Comparison of ENCODE assay signal across 6 cellular contexts in the genomic region with DNA sequence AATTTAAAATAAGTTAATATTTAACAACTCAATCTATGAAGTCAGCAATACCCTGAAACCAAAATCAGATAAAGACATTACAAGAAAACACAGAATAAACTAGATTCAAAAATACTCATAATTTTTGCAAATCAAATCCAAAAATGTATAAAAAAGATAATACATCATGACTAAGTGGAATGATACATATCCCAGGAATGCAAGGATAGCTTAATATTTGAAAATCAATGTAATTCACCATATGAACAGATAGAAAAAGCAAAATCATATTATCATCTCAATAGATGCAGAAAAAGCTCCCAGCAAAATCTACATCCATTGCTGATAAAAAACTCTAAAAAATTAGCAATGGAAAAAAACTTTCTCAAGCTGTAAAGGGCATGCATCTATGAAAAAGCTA.
"Had no signal": no experiment of that assay in that cellular context is flagged by ENCODE, and none has a peak within 500 bp of the region (broad histone marks: within the 10 kb centered on the region; RNA-seq: fewer than 3 reads in every experiment).

No MANE protein-coding gene starts in this region.

- H3K4me3 ChIP-seq: GM23338 had no signal

- H3K9ac ChIP-seq: KMS-11 had no signal

- DNase-seq: H9, HCEC 1CT, IMR-90, KBM-7 had no signal

- ATAC-seq: GM23338 had no signal
